24 cellular contexts compared by ENCODE assay signal in the genomic region with DNA sequence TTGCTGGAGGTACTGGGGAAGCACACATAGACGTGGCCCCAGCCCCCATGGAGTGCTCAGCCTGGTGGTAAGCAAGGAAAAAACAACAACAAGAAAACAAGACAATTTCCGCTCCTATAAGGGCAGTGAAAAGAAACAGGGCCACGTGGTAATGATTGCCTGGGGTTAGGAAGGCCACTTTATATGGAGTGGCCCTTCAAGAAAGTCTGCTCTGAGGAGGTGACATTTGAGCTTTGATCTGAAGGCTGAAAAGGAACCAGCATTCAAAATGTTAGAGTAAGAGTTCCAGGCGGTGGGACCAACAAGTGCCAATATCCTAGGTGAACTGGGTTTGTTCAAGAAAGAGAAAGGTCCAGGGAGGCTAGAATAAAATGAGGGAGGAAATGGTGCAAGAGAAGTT.
A peak's percentile ranks its signal among the peaks of the same experiment; 100 is the strongest.
DNase-seq lines count a peak whose midpoint lies in the region; ATAC-seq and TF ChIP-seq lines count a peak whose summit lies in the region.
"Had no signal": no experiment of that assay in that cellular context is flagged by ENCODE, and none has a peak within 500 bp of the region (broad histone marks: within the 10 kb centered on the region; RNA-seq: fewer than 3 reads in every experiment).

No MANE protein-coding gene starts in this region.

- no peaks in the 10 kb centered on the region for H3K36me3 ChIP-seq in adrenal gland (replicated peaks in 1 of 2)
- H3K36me3 ChIP-seq in thyroid gland: no peaks in the 10 kb centered on the region
- H3K36me3 ChIP-seq: MG63 had no signal

- no peaks in the 10 kb centered on the region for H3K27me3 Mint-ChIP-seq in stimulated activated naive CD8-positive, alpha-beta T cell treated with anti-CD3 and anti-CD28 coated beads, Interleukin-15, Interleukin-2, amounts not matched to agents 100 ng/mL and 50 ng/mL, for 24 hours
- H3K27me3 Mint-ChIP-seq in stimulated activated naive CD8-positive, alpha-beta T cell treated with anti-CD3 and anti-CD28 coated beads, Interleukin-15, amount 100 ng/mL, for 72 hours: peaks cover under 1% of the 10 kb centered on the region
- H3K27me3 Mint-ChIP-seq in endothelial cell (ENCODE audit: unreplicated experiment): peaks cover 7% of the 10 kb centered on the region
- H3K27me3 Mint-ChIP-seq: B cell; CD8-positive, alpha-beta memory T cell had no signal

- intact Hi-C loops in adrenal gland (cut with DNase I): no loop called here
- intact Hi-C loops in thyroid gland (cut with DNase I): no loop called here

- 49 to 59% (median 55%) methylated on average over 4 of the region's 4 CpGs for WGBS in adrenal gland, 4 donors
- 29 to 38% methylated on average over 4 of the region's 4 CpGs for WGBS in thyroid gland, 2 donors

- no peak for ATAC-seq in stimulated activated naive CD8-positive, alpha-beta T cell treated with anti-CD3 and anti-CD28 coated beads, Interleukin-15, amount 100 ng/mL, for 72 hours
- ATAC-seq: K562 had no signal

- H3K4me3 Mint-ChIP-seq in stimulated activated naive CD8-positive, alpha-beta T cell treated with anti-CD3 and anti-CD28 coated beads, Interleukin-15, Interleukin-2, amounts not matched to agents 100 ng/mL and 50 ng/mL, for 24 hours: no peak overlapping the region
- H3K4me3 Mint-ChIP-seq in stimulated activated naive CD8-positive, alpha-beta T cell treated with anti-CD3 and anti-CD28 coated beads, Interleukin-15, amount 100 ng/mL, for 72 hours: no peak overlapping the region
- no peak overlapping the region for H3K4me3 Mint-ChIP-seq in endothelial cell (ENCODE audit: unreplicated experiment)
- H3K4me3 Mint-ChIP-seq: B cell; CD8-positive, alpha-beta memory T cell; H9 had no signal

- H3K27ac Mint-ChIP-seq in stimulated activated naive CD8-positive, alpha-beta T cell treated with anti-CD3 and anti-CD28 coated beads, Interleukin-15, Interleukin-2, amounts not matched to agents 100 ng/mL and 50 ng/mL, for 24 hours: peak overlapping the region; percentile 6
- H3K27ac Mint-ChIP-seq in stimulated activated naive CD8-positive, alpha-beta T cell treated with anti-CD3 and anti-CD28 coated beads, Interleukin-15, amount 100 ng/mL, for 72 hours: no peak overlapping the region
- peak overlapping the region; percentile 34 for H3K27ac Mint-ChIP-seq in endothelial cell (ENCODE audit: unreplicated experiment)
- H3K27ac Mint-ChIP-seq: B cell; CD8-positive, alpha-beta memory T cell had no signal

- H3K4me3 ChIP-seq in adrenal gland: no peak overlapping the region
- no peak overlapping the region for H3K4me3 ChIP-seq in thyroid gland (replicated peaks in 1 of 3)
- H3K4me3 ChIP-seq: GM23248, K562, MG63 had no signal

- H3K4me1 ChIP-seq in adrenal gland (replicated peaks in 1 of 2) (peaks cover 27 to 86% of the 10 kb centered on the region in 2 donors), thyroid gland (peaks cover 25 to 59% of the 10 kb centered on the region in 2 donors)

- H3K27ac ChIP-seq in adrenal gland (peak overlapping the region in 3 of 5 donors; percentile 56 to 62 (median 62)), thyroid gland (peak overlapping the region; percentile 55 to 74 (median 65))
- H3K27ac ChIP-seq: 22Rv1, C4-2B, GM23248, RWPE1 had no signal

- H3K9me3 ChIP-seq in adrenal gland (replicated peaks in 1 of 3): no peaks in the 10 kb centered on the region
- H3K9me3 ChIP-seq in thyroid gland: no peaks in the 10 kb centered on the region
- H3K9me3 ChIP-seq: MG63 had no signal

- H3K36me3 Mint-ChIP-seq in stimulated activated naive CD8-positive, alpha-beta T cell treated with anti-CD3 and anti-CD28 coated beads, Interleukin-15, Interleukin-2, amounts not matched to agents 100 ng/mL and 50 ng/mL, for 24 hours (ENCODE audit: low read depth): no peaks in the 10 kb centered on the region
- no peaks in the 10 kb centered on the region for H3K36me3 Mint-ChIP-seq in endothelial cell (ENCODE audit: low read depth, unreplicated experiment)
- H3K36me3 Mint-ChIP-seq: CD8-positive, alpha-beta memory T cell had no signal

- TF ChIP-seq CTCF in adrenal gland (IDR thresholded peaks at IDR 0.05) (no peak), endothelial cell (IDR thresholded peaks at IDR 0.05; ENCODE audit: unreplicated experiment) (no peak), thyroid gland (IDR thresholded peaks at IDR 0.05) (no peak)

- H3K9me3 Mint-ChIP-seq in stimulated activated naive CD8-positive, alpha-beta T cell treated with anti-CD3 and anti-CD28 coated beads, Interleukin-15, Interleukin-2, amounts not matched to agents 100 ng/mL and 50 ng/mL, for 24 hours: no peaks in the 10 kb centered on the region
- H3K9me3 Mint-ChIP-seq in stimulated activated naive CD8-positive, alpha-beta T cell treated with anti-CD3 and anti-CD28 coated beads, Interleukin-15, amount 100 ng/mL, for 72 hours: no peaks in the 10 kb centered on the region
- H3K9me3 Mint-ChIP-seq in endothelial cell (ENCODE audit: unreplicated experiment): no peaks in the 10 kb centered on the region
- H3K9me3 Mint-ChIP-seq: CD8-positive, alpha-beta memory T cell; H9 had no signal

- no peak for TF ChIP-seq POLR2A in adrenal gland (IDR thresholded peaks at IDR 0.05)
- no peak for TF ChIP-seq POLR2A in thyroid gland (IDR thresholded peaks at IDR 0.05)

- H3K4me1 Mint-ChIP-seq in stimulated activated naive CD8-positive, alpha-beta T cell treated with anti-CD3 and anti-CD28 coated beads, Interleukin-15, Interleukin-2, amounts not matched to agents 100 ng/mL and 50 ng/mL, for 24 hours (ENCODE audit: low read depth): no peaks in the 10 kb centered on the region
- H3K4me1 Mint-ChIP-seq in stimulated activated naive CD8-positive, alpha-beta T cell treated with anti-CD3 and anti-CD28 coated beads, Interleukin-15, amount 100 ng/mL, for 72 hours: no peaks in the 10 kb centered on the region
- peaks cover 46% of the 10 kb centered on the region for H3K4me1 Mint-ChIP-seq in endothelial cell (ENCODE audit: unreplicated experiment)
- H3K4me1 Mint-ChIP-seq: CD8-positive, alpha-beta memory T cell had no signal

- no peaks in the 10 kb centered on the region for H3K27me3 ChIP-seq in adrenal gland
- no peaks in the 10 kb centered on the region for H3K27me3 ChIP-seq in thyroid gland
- H3K27me3 ChIP-seq: MG63 had no signal

- no peak for DNase-seq in stimulated activated naive CD8-positive, alpha-beta T cell treated with anti-CD3 and anti-CD28 coated beads, Interleukin-15, amount 100 ng/mL, for 72 hours
- peak in 1 of 7 donors; percentile 9 for DNase-seq in adrenal gland
- no peak for DNase-seq in endothelial cell (ENCODE audit: low spot score)
- DNase-seq in thyroid gland: peak in 1 of 2 donors; percentile 18
- no peak for DNase-seq in stimulated activated CD4-positive, alpha-beta T cell treated with anti-CD3 and anti-CD28 coated beads, Interleukin-4, amount 100 ng/mL, for 24 hours
- DNase-seq in KG1 (lab: John Stamatoyannopoulos, UW): no peak
- no peak for DNase-seq in superior temporal gyrus (ENCODE audit: extremely low spot score)
- DNase-seq: CD8-positive, alpha-beta memory T cell; DMS 273 treated with DMSO at 0.1 percent for 48 hours; DND-41; GM23248; H9; MG63; NCI-H1105 treated with DMSO at 0.1 percent for 48 hours; NCI-H2029; NCI-H2227 treated with DMSO at 0.1 percent for 48 hours; NCI-H69; SHP77 treated with DMSO at 0.1 percent for 48 hours had no signal

Comparison
In these comparisons a context has a peak if more than half of its experiments do, and no peak if none do; other contexts are left out.
1. H3K27ac Mint-ChIP-seq: peak in stimulated activated naive CD8-positive, alpha-beta T cell treated with anti-CD3 and anti-CD28 coated beads, Interleukin-15, Interleukin-2, amounts not matched to agents 100 ng/mL and 50 ng/mL, for 24 hours (single experiment) and endothelial cell (single experiment); none in stimulated activated naive CD8-positive, alpha-beta T cell treated with anti-CD3 and anti-CD28 coated beads, Interleukin-15, amount 100 ng/mL, for 72 hours (0 of 2).